14 cellular contexts compared by ENCODE assay signal in the genomic region with DNA sequence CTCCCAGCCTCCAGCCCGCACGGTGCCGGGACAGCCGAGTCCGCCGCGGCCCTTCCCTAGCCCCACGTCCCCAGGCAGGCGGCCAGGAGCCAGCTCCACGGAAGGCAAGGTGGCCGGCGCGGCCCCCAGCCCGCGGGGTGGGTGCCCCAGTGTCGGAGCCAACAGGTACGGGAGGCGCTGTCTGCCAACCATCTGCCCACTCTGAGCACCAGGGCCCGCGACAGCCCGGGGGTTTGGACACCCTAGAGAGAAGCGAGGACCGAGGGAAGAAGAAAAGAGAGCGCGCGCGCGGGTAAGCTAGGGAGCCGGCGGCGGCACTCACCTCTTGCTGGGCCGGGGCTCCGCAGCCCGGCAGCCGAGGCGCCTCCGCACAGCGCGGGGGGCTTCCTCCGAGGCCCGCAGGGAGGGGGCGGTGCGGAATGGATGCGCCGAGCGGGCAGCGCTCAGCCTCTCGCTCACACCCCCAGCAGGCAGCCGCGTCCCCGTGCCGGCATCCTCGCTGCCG.
DNase-seq lines count a peak whose midpoint lies in the region; ATAC-seq and TF ChIP-seq lines count a peak whose summit lies in the region.
"Had no signal": no experiment of that assay in that cellular context is flagged by ENCODE, and none has a peak within 500 bp of the region (broad histone marks: within the 10 kb centered on the region; RNA-seq: fewer than 3 reads in every experiment).

No MANE protein-coding gene starts in this region.

- no peak overlapping the region for H2AFZ ChIP-seq in OCI-LY7 (ENCODE audit: low read length)

- H3K36me3 ChIP-seq in HUES6 (ENCODE audit: control insufficient read depth, insufficient read depth, low read length) (no peaks in the 10 kb centered on the region), OCI-LY7 (ENCODE audit: insufficient read depth, low read length) (no peaks in the 10 kb centered on the region)

- H3K27ac Mint-ChIP-seq in endothelial cell (ENCODE audit: unreplicated experiment) (no peak overlapping the region), nephron progenitor cell (no peak overlapping the region)
- no peak overlapping the region for H3K27ac Mint-ChIP-seq in activated T-helper 2 cell treated with anti-CD3 and anti-CD28 coated beads, Interferon-gamma antibody, Interleukin-2, Interleukin-4, amounts not matched to agents 10 μg/mL and 5 μg/mL and 100 μg/mL, durations not matched to agents 14 hours and 24 hours and 36 hours
- no peak overlapping the region for H3K27ac Mint-ChIP-seq in activated CD8-positive, alpha-beta memory T cell treated with anti-CD3 and anti-CD28 coated beads, Interleukin-2, amount 10 ng/mL, durations not matched to agents 7 days and 5 days
- H3K27ac Mint-ChIP-seq: activated CD4-positive, alpha-beta memory T cell treated with anti-CD3 and anti-CD28 coated beads, Interleukin-2, amount 10 ng/mL, durations not matched to agents 7 days and 5 days had no signal

- peaks cover 12% of the 10 kb centered on the region for H3K4me1 ChIP-seq in HUES6 (ENCODE audit: control insufficient read depth, insufficient read depth, low read length)
- H3K4me1 ChIP-seq in OCI-LY7 (ENCODE audit: insufficient read depth, low read length, poor library complexity, severe bottlenecking), result no peaks in the 10 kb centered on the region

- CTCF ChIA-PET in activated CD8-positive, alpha-beta memory T cell treated with anti-CD3 and anti-CD28 coated beads, Interleukin-2, amount 10 ng/mL, durations not matched to agents 7 days and 5 days (lab: Charles Lee), result no interaction called here
- CTCF ChIA-PET in OCI-LY7 (lab: Charles Lee; ENCODE audit: unreplicated experiment), result interaction anchor here (0.6 kb wide), 1 partner anchor 57 kb away, joined by 5 read pairs; no protein-coding TSS in a partner anchor

- peaks cover 56% of the 10 kb centered on the region for H3K27me3 ChIP-seq in HUES6 (ENCODE audit: control insufficient read depth, insufficient read depth, low read length)
- H3K27me3 ChIP-seq: body of pancreas had no signal

- peaks cover 16% of the 10 kb centered on the region for H3K9me3 ChIP-seq in HUES6 (ENCODE audit: control insufficient read depth, insufficient read depth, low read depth, low read length)
- no peaks in the 10 kb centered on the region for H3K9me3 ChIP-seq in OCI-LY7 (ENCODE audit: low read length)
- H3K9me3 ChIP-seq: body of pancreas, mucosa of descending colon had no signal

- H3K27me3 Mint-ChIP-seq in endothelial cell (ENCODE audit: unreplicated experiment), result peaks cover 16% of the 10 kb centered on the region
- peaks cover 51% of the 10 kb centered on the region for H3K27me3 Mint-ChIP-seq in nephron progenitor cell (ENCODE audit: low read depth, poor library complexity)
- peaks cover 21% of the 10 kb centered on the region for H3K27me3 Mint-ChIP-seq in activated T-helper 2 cell treated with anti-CD3 and anti-CD28 coated beads, Interferon-gamma antibody, Interleukin-2, Interleukin-4, amounts not matched to agents 10 μg/mL and 5 μg/mL and 100 μg/mL, durations not matched to agents 14 hours and 24 hours and 36 hours (ENCODE audit: low read depth)
- H3K27me3 Mint-ChIP-seq in activated CD8-positive, alpha-beta memory T cell treated with anti-CD3 and anti-CD28 coated beads, Interleukin-2, amount 10 ng/mL, durations not matched to agents 7 days and 5 days, result peaks cover 21% of the 10 kb centered on the region

- peak overlapping the region; percentile 57 for H3K9ac ChIP-seq in HUES6 (ENCODE audit: low read length)

- H3K4me1 Mint-ChIP-seq in endothelial cell (ENCODE audit: unreplicated experiment) (no peaks in the 10 kb centered on the region), nephron progenitor cell (peaks cover 20% of the 10 kb centered on the region)
- H3K4me1 Mint-ChIP-seq in activated T-helper 2 cell treated with anti-CD3 and anti-CD28 coated beads, Interferon-gamma antibody, Interleukin-2, Interleukin-4, amounts not matched to agents 10 μg/mL and 5 μg/mL and 100 μg/mL, durations not matched to agents 14 hours and 24 hours and 36 hours (ENCODE audit: low read depth), result no peaks in the 10 kb centered on the region
- no peaks in the 10 kb centered on the region for H3K4me1 Mint-ChIP-seq in activated CD8-positive, alpha-beta memory T cell treated with anti-CD3 and anti-CD28 coated beads, Interleukin-2, amount 10 ng/mL, durations not matched to agents 7 days and 5 days
- H3K4me1 Mint-ChIP-seq: activated CD4-positive, alpha-beta memory T cell treated with anti-CD3 and anti-CD28 coated beads, Interleukin-2, amount 10 ng/mL, durations not matched to agents 7 days and 5 days had no signal

- peak overlapping the region; percentile 81 for H3K4me3 ChIP-seq in HUES6 (ENCODE audit: low read depth, low read length)
- no peak overlapping the region for H3K4me3 ChIP-seq in OCI-LY7 (ENCODE audit: low read depth, low read length, poor library complexity, severe bottlenecking)
- H3K4me3 ChIP-seq: body of pancreas, mucosa of descending colon had no signal

- peaks cover 10% of the 10 kb centered on the region for H3K9me3 Mint-ChIP-seq in endothelial cell (ENCODE audit: unreplicated experiment)
- H3K9me3 Mint-ChIP-seq in nephron progenitor cell, result peaks cover 38% of the 10 kb centered on the region
- H3K9me3 Mint-ChIP-seq in activated T-helper 2 cell treated with anti-CD3 and anti-CD28 coated beads, Interferon-gamma antibody, Interleukin-2, Interleukin-4, amounts not matched to agents 10 μg/mL and 5 μg/mL and 100 μg/mL, durations not matched to agents 14 hours and 24 hours and 36 hours, result peaks cover 8% of the 10 kb centered on the region
- peaks cover 9% of the 10 kb centered on the region for H3K9me3 Mint-ChIP-seq in activated CD8-positive, alpha-beta memory T cell treated with anti-CD3 and anti-CD28 coated beads, Interleukin-2, amount 10 ng/mL, durations not matched to agents 7 days and 5 days (ENCODE audit: low read depth)

- no peak overlapping the region for H3K4me3 Mint-ChIP-seq in endothelial cell (ENCODE audit: unreplicated experiment)
- H3K4me3 Mint-ChIP-seq in nephron progenitor cell, result peak overlapping the region; percentile 77
- H3K4me3 Mint-ChIP-seq in activated T-helper 2 cell treated with anti-CD3 and anti-CD28 coated beads, Interferon-gamma antibody, Interleukin-2, Interleukin-4, amounts not matched to agents 10 μg/mL and 5 μg/mL and 100 μg/mL, durations not matched to agents 14 hours and 24 hours and 36 hours (ENCODE audit: low read depth), result no peak overlapping the region
- no peak overlapping the region for H3K4me3 Mint-ChIP-seq in activated CD8-positive, alpha-beta memory T cell treated with anti-CD3 and anti-CD28 coated beads, Interleukin-2, amount 10 ng/mL, durations not matched to agents 7 days and 5 days
- H3K4me3 Mint-ChIP-seq: activated CD4-positive, alpha-beta memory T cell treated with anti-CD3 and anti-CD28 coated beads, Interleukin-2, amount 10 ng/mL, durations not matched to agents 7 days and 5 days had no signal

- no peak for ATAC-seq in activated CD8-positive, alpha-beta memory T cell treated with anti-CD3 and anti-CD28 coated beads, Interleukin-2, amount 10 ng/mL, durations not matched to agents 7 days and 5 days
- ATAC-seq: mucosa of descending colon had no signal

- POLR2A ChIA-PET in OCI-LY7 (lab: Charles Lee), result no interaction called here

- DNase-seq in COLO668 (lab: John Stamatoyannopoulos, UW; ENCODE audit: unreplicated experiment) (peak; percentile 1), endothelial cell (ENCODE audit: low spot score) (peak; percentile 31), nephron progenitor cell (peak; percentile 66), SIG-M5 (lab: John Stamatoyannopoulos, UW) (no peak), OCI-LY7 (ENCODE audit: low spot score) (no peak)
- DNase-seq in activated T-helper 2 cell treated with anti-CD3 and anti-CD28 coated beads, Interferon-gamma antibody, Interleukin-2, Interleukin-4, amounts not matched to agents 10 μg/mL and 5 μg/mL and 100 μg/mL, durations not matched to agents 14 hours and 24 hours and 36 hours (ENCODE audit: low spot score), result no peak
- DNase-seq in activated CD8-positive, alpha-beta memory T cell treated with anti-CD3 and anti-CD28 coated beads, Interleukin-2, amount 10 ng/mL, durations not matched to agents 7 days and 5 days, result no peak
- DNase-seq: activated CD4-positive, alpha-beta memory T cell treated with anti-CD3 and anti-CD28 coated beads, Interleukin-2, amount 10 ng/mL, durations not matched to agents 7 days and 5 days; activated effector memory CD4-positive, alpha-beta T cell treated with Interleukin-2 at 50 U/mL for 16 hours; body of pancreas; mucosa of descending colon; stimulated activated CD4-positive, alpha-beta T cell treated with anti-CD3 and anti-CD28 coated beads, Interleukin-4, amount 100 ng/mL, for 4 hours; stimulated activated naive CD4-positive, alpha-beta T cell had no signal

- H3K36me3 Mint-ChIP-seq in endothelial cell (ENCODE audit: low read depth, unreplicated experiment) (peaks cover 6% of the 10 kb centered on the region), nephron progenitor cell (ENCODE audit: low read depth) (peaks cover 18% of the 10 kb centered on the region)
- H3K36me3 Mint-ChIP-seq in activated T-helper 2 cell treated with anti-CD3 and anti-CD28 coated beads, Interferon-gamma antibody, Interleukin-2, Interleukin-4, amounts not matched to agents 10 μg/mL and 5 μg/mL and 100 μg/mL, durations not matched to agents 14 hours and 24 hours and 36 hours (ENCODE audit: low read depth), result no peaks in the 10 kb centered on the region
- peaks cover 2% of the 10 kb centered on the region for H3K36me3 Mint-ChIP-seq in activated CD8-positive, alpha-beta memory T cell treated with anti-CD3 and anti-CD28 coated beads, Interleukin-2, amount 10 ng/mL, durations not matched to agents 7 days and 5 days

- H4K20me1 ChIP-seq in OCI-LY7 (ENCODE audit: insufficient read depth, low read length), result no peaks in the 10 kb centered on the region

- no peaks in the 10 kb centered on the region for H3K79me2 ChIP-seq in OCI-LY7 (ENCODE audit: insufficient read depth, low read depth, low read length)

- H3K4me2 ChIP-seq in OCI-LY7 (ENCODE audit: low read length), result no peak overlapping the region

- no peaks in the 10 kb centered on the region for H3K9me2 ChIP-seq in OCI-LY7 (ENCODE audit: insufficient read depth, low read length)

- intact Hi-C loops in activated T-helper 2 cell treated with anti-CD3 and anti-CD28 coated beads, Interferon-gamma antibody, Interleukin-2, Interleukin-4, amounts not matched to agents 10 μg/mL and 5 μg/mL and 100 μg/mL, durations not matched to agents 14 hours and 24 hours and 36 hours (cut with micrococcal nuclease), result no loop called here
- intact Hi-C loops in OCI-LY7 (cut with micrococcal nuclease; ENCODE audit: unreplicated experiment), result no loop called here

- H3K27ac ChIP-seq in HUES6 (ENCODE audit: low read depth, low read length) (no peak overlapping the region), OCI-LY7 (ENCODE audit: low read depth, low read length, poor library complexity, severe bottlenecking) (no peak overlapping the region)
- H3K27ac ChIP-seq: body of pancreas had no signal

- TF ChIP-seq CTCF in endothelial cell (IDR thresholded peaks at IDR 0.05; ENCODE audit: unreplicated experiment) (no peak), nephron progenitor cell (IDR thresholded peaks at IDR 0.05) (no peak), OCI-LY7 (conservative IDR thresholded peaks at IDR 0.05; ENCODE audit: low read length) (no peak)

- BruUV-seq in OCI-LY7 (replicated peaks; lab: Mats Ljungman, UMichigan), result no TSS peak

Comparison
In these comparisons a context has a peak if more than half of its experiments do, and no peak if none do; other contexts are left out.
1. DNase-seq: peak in COLO668 (single experiment), endothelial cell (single experiment) and nephron progenitor cell (single experiment); none in activated T-helper 2 cell treated with anti-CD3 and anti-CD28 coated beads, Interferon-gamma antibody, Interleukin-2, Interleukin-4, amounts not matched to agents 10 μg/mL and 5 μg/mL and 100 μg/mL, durations not matched to agents 14 hours and 24 hours and 36 hours (single experiment), activated CD8-positive, alpha-beta memory T cell treated with anti-CD3 and anti-CD28 coated beads, Interleukin-2, amount 10 ng/mL, durations not matched to agents 7 days and 5 days (single experiment), SIG-M5 (single experiment) and OCI-LY7 (single experiment).